Comparison of ENCODE assay signal across 20 cellular contexts in the genomic region with DNA sequence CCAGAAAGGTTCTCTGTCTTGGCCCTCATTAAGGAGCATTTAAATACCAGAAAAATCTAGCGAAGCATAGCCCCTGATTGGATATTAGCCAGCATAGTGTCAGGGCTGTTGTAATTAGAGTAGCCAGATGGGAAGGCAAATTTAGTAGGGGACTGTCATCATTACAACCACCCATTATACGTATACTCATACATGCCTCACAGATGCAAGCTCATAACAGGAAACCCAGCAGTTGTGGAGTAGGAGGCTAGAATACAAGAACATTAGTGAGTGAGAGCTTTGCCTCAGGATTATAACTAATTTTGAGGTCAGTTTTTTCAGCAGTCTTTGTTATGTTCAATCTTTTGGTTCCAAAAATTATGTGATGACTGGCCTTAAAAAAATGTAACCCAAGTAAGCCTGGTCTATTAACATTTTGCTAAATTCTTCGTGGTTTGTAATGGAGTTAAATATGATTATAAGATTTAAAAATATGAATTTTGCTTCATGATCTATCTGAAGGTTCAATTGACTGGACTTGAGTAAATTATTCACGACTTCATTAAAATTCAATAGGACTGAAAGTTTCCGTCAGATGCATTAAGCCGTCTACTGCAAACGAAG. TPM values are rescaled to one million over a fixed set of nuclear protein-coding genes. Genes with fewer than 3 reads are reported as not detected.
DNase-seq lines count a peak whose midpoint lies in the region; ATAC-seq and TF ChIP-seq lines count a peak whose summit lies in the region.
"Had no signal": no experiment of that assay in that cellular context is flagged by ENCODE, and none has a peak within 500 bp of the region (broad histone marks: within the 10 kb centered on the region; RNA-seq: fewer than 3 reads in every experiment).

No MANE protein-coding gene starts in this region.

- peaks cover 3% of the 10 kb centered on the region for H3K27me3 Mint-ChIP-seq in activated CD4-positive, alpha-beta T cell treated with anti-CD3 and anti-CD28 coated beads for 36 hours

- H3K4me1 ChIP-seq in HEK293 (ENCODE audit: control insufficient read depth, insufficient read depth, low read length) (no peaks in the 10 kb centered on the region), OCI-LY3 (ENCODE audit: low read length) (peaks cover 39% of the 10 kb centered on the region), vagina (no peaks in the 10 kb centered on the region)
- H3K4me1 ChIP-seq: A549, gastroesophageal sphincter, parathyroid adenoma, sigmoid colon had no signal

- no peak for ATAC-seq in HG03095 (IDR thresholded peaks at IDR 0.05; ENCODE audit: unreplicated experiment)
- no peak for ATAC-seq in activated CD4-positive, alpha-beta T cell treated with anti-CD3 and anti-CD28 coated beads for 36 hours
- ATAC-seq: A549, gastroesophageal sphincter, HepG2 had no signal

- H3K79me2 ChIP-seq in OCI-LY3 (ENCODE audit: low read length): no peaks in the 10 kb centered on the region
- H3K79me2 ChIP-seq: parathyroid adenoma had no signal

- intact Hi-C loops in dorsolateral prefrontal cortex (cut with DNase I) (no loop called here), vagina (cut with DNase I) (no loop called here)
- intact Hi-C loops in activated CD4-positive, alpha-beta T cell treated with anti-CD3 and anti-CD28 coated beads for 36 hours (cut with DNase I, micrococcal nuclease): no loop called here

- H3K36me3 ChIP-seq in HEK293 (ENCODE audit: control insufficient read depth in 2 of 2, insufficient read depth in 1 of 2, low read length in 2 of 2): peaks cover 0 to 13% of the 10 kb centered on the region in 2 experiments; a peak in 2 of 3 replicates
- peaks cover 3% of the 10 kb centered on the region for H3K36me3 ChIP-seq in OCI-LY3 (replicated peaks; ENCODE audit: low read depth, low read length)
- no peaks in the 10 kb centered on the region for H3K36me3 ChIP-seq in vagina
- H3K36me3 ChIP-seq: gastroesophageal sphincter, sigmoid colon had no signal

- H2AFZ ChIP-seq in OCI-LY3 (ENCODE audit: low read depth, low read length): no peak overlapping the region
- H2AFZ ChIP-seq: parathyroid adenoma had no signal

- no peak overlapping the region for H3K4me3 ChIP-seq in HEK293 (ENCODE audit: low read depth, low read length)
- peak overlapping the region; percentile 13 for H3K4me3 ChIP-seq in OCI-LY3 (ENCODE audit: low read length)
- no peak overlapping the region for H3K4me3 ChIP-seq in dorsolateral prefrontal cortex
- H3K4me3 ChIP-seq in vagina: no peak overlapping the region
- H3K4me3 ChIP-seq: A549, gastroesophageal sphincter, sigmoid colon had no signal

- no peaks in the 10 kb centered on the region for H3K36me3 Mint-ChIP-seq in activated CD4-positive, alpha-beta T cell treated with anti-CD3 and anti-CD28 coated beads for 36 hours (ENCODE audit: low read depth)
- H3K36me3 Mint-ChIP-seq: activated naive CD8-positive, alpha-beta T cell had no signal

- TF ChIP-seq POLR2A in vagina (IDR thresholded peaks at IDR 0.05): no peak

- H3K27me3 ChIP-seq in OCI-LY3 (ENCODE audit: low read depth, low read length) (no peaks in the 10 kb centered on the region), dorsolateral prefrontal cortex (no peaks in the 10 kb centered on the region), vagina (no peaks in the 10 kb centered on the region)
- H3K27me3 ChIP-seq: gastroesophageal sphincter, sigmoid colon had no signal

- no peaks in the 10 kb centered on the region for H3K9me3 Mint-ChIP-seq in activated CD4-positive, alpha-beta T cell treated with anti-CD3 and anti-CD28 coated beads for 36 hours (ENCODE audit: low read depth)
- H3K9me3 Mint-ChIP-seq: nephron had no signal

- no peak for TF ChIP-seq CTCF in HEK293 (tag by site-specific recombination; IDR thresholded peaks at IDR 0.05)
- TF ChIP-seq CTCF in OCI-LY3 (IDR thresholded peaks at IDR 0.05; ENCODE audit: low read depth, low read length): no peak
- TF ChIP-seq CTCF in dorsolateral prefrontal cortex (IDR thresholded peaks at IDR 0.05 in 54 of 56, conservative IDR thresholded peaks at IDR 0.05 in 2 of 56; ENCODE audit: low read depth in 1 of 56, partially characterized antibody in 56 of 56): no peak
- no peak for TF ChIP-seq CTCF in vagina (IDR thresholded peaks at IDR 0.05)

- H3K27ac ChIP-seq in HEK293 (ENCODE audit: extremely low read depth, low read depth, low read length): no peak overlapping the region
- peak overlapping the region; percentile 83 for H3K27ac ChIP-seq in OCI-LY3 (ENCODE audit: low read length)
- H3K27ac ChIP-seq in dorsolateral prefrontal cortex: peak overlapping the region in 38 of 59 donors; percentile 2 to 71 (median 48)
- H3K27ac ChIP-seq in vagina: no peak overlapping the region
- H3K27ac ChIP-seq: A549, gastroesophageal sphincter, parathyroid adenoma, sigmoid colon had no signal

- no peaks in the 10 kb centered on the region for H4K20me1 ChIP-seq in OCI-LY3 (ENCODE audit: insufficient read depth, low read length)

- POLR2A ChIA-PET in HEK293 (lab: Yijun Ruan, JAX): no interaction called here
- POLR2A ChIA-PET in activated CD4-positive, alpha-beta T cell treated with anti-CD3 and anti-CD28 coated beads for 36 hours (lab: Charles Lee): no interaction called here

- no peak overlapping the region for H3K4me3 Mint-ChIP-seq in activated CD4-positive, alpha-beta T cell treated with anti-CD3 and anti-CD28 coated beads for 36 hours
- H3K4me3 Mint-ChIP-seq: activated naive CD8-positive, alpha-beta T cell; nephron had no signal

- DNase-seq in AG08395 (ENCODE audit: low spot score) (peak; percentile 7), dorsolateral prefrontal cortex (no peak), vagina (ENCODE audit: extremely low spot score in 2 of 2) (no peak), OCI-M2 (lab: John Stamatoyannopoulos, UW; ENCODE audit: unreplicated experiment) (no peak)
- DNase-seq in activated CD4-positive, alpha-beta T cell treated with anti-CD3 and anti-CD28 coated beads for 36 hours: no peak
- DNase-seq: C1 segment of cervical spinal cord, Calu3, mesendoderm, NCI-H1436 treated with DMSO at 0.1 percent for 48 hours, NCI-H345, sigmoid colon had no signal

- H3K9ac ChIP-seq in OCI-LY3 (ENCODE audit: low read length): peak overlapping the region; percentile 35
- H3K9ac ChIP-seq: parathyroid adenoma had no signal

- peak overlapping the region; percentile 29 for H3K4me2 ChIP-seq in OCI-LY3 (ENCODE audit: low read length)
- H3K4me2 ChIP-seq: A549 had no signal

- H3K4me1 Mint-ChIP-seq in activated CD4-positive, alpha-beta T cell treated with anti-CD3 and anti-CD28 coated beads for 36 hours: no peaks in the 10 kb centered on the region

- CTCF ChIA-PET in HEK293 (lab: Yijun Ruan, JAX): interaction anchor here (1.2 to 2.8 kb wide), 2 partner anchors 12 to 222 kb away, joined by 3 to 9 read pairs; no protein-coding TSS in a partner anchor
- CTCF ChIA-PET in activated CD4-positive, alpha-beta T cell treated with anti-CD3 and anti-CD28 coated beads for 36 hours (lab: Charles Lee): no interaction called here

- H3K9me3 ChIP-seq in HEK293 (ENCODE audit: control insufficient read depth, insufficient read depth, low read depth, low read length) (no peaks in the 10 kb centered on the region), OCI-LY3 (ENCODE audit: insufficient read depth, low read length) (no peaks in the 10 kb centered on the region), vagina (no peaks in the 10 kb centered on the region)
- H3K9me3 ChIP-seq: A549, gastroesophageal sphincter, sigmoid colon had no signal

- H3K27ac Mint-ChIP-seq in activated CD4-positive, alpha-beta T cell treated with anti-CD3 and anti-CD28 coated beads for 36 hours: no peak overlapping the region
- H3K27ac Mint-ChIP-seq: activated naive CD8-positive, alpha-beta T cell; nephron had no signal

TF ChIP-seq in HEK293, 187 proteins besides CTCF, POLR2A, EP300 and RAD21:
- TF ChIP-seq ZNF133 (tag by site-specific recombination; IDR thresholded peaks at IDR 0.05) (peak; percentile 73), GLIS2 (tag by site-specific recombination; IDR thresholded peaks at IDR 0.05) (no peak), ZNF221 (tag by site-specific recombination; IDR thresholded peaks at IDR 0.05; ENCODE audit: borderline replicate concordance) (no peak)
TF ChIP-seq in HEK293: peak in this region for 1.

RNA-seq across cellular contexts. Expression of a gene that starts 48.7 kb away (rescaled TPM):
- total RNA-seq in dorsolateral prefrontal cortex (100 to 1,000 TPM in 12 of 120 experiments, 10 to 100 TPM in 108; 32.0 to 140 (median 72.4) TPM), vagina (11.3 TPM)
- total RNA-seq in activated CD4-positive, alpha-beta T cell treated with anti-CD3 and anti-CD28 coated beads for 36 hours: 1 to 10 TPM in 1 of 2 experiments, under 1 TPM in 1; 0.91 to 1.1 TPM
- total RNA-seq: HepG2 had no signal

Comparison
In these comparisons a context has a peak if more than half of its experiments do, and no peak if none do; other contexts are left out.
1. H3K27ac ChIP-seq: peak in OCI-LY3 (single experiment) and dorsolateral prefrontal cortex (38 of 59); none in HEK293 (single experiment) and vagina (single experiment).